In genomic region chr7:70602135-70602534, GRCh38 we compare ENCODE assay signal across 28 cellular contexts.
"Had no signal": no experiment of that assay in that cellular context is flagged by ENCODE, and none has a peak within 500 bp of the region (broad histone marks: within the 10 kb centered on the region; RNA-seq: fewer than 3 reads in every experiment).

No MANE protein-coding gene starts in this region.

- H3K9ac ChIP-seq: neural progenitor cell had no signal

- H3K27ac Mint-ChIP-seq: dendritic cell treated with granulocyte-macrophage colony-stimulating factor and Interleukin-4, amounts not matched to agents 40 ng/mL and 50 ng/mL, for 4 days; endodermal cell; memory B cell; natural killer cell treated with Interleukin-12 subunit alpha and Interleukin-12 subunit beta and Interleukin-15 and Interleukin-18, amount 100 ng/mL, for 72 hours; neural progenitor cell; stimulated activated memory B cell treated with anti-CD40 and anti-IgM and Interleukin-4, amounts not matched to agents 10 μg/mL and 1 μg/mL and 100 μg/mL, for 72 hours; type B pancreatic cell had no signal

- H3K36me3 ChIP-seq: colonic mucosa, gastroesophageal sphincter, heart left ventricle, neural progenitor cell, prostate gland, right atrium auricular region, tibial artery had no signal

- H3K27me3 ChIP-seq: colonic mucosa, gastroesophageal sphincter, heart left ventricle, right atrium auricular region, sigmoid colon, testis had no signal

- H3K4me1 Mint-ChIP-seq: memory B cell; stimulated activated memory B cell treated with anti-CD40 and anti-IgM and Interleukin-4, amounts not matched to agents 10 μg/mL and 1 μg/mL and 100 μg/mL, for 72 hours had no signal

- H3K4me3 ChIP-seq: colonic mucosa, gastroesophageal sphincter, heart left ventricle, lung, neural progenitor cell, prostate gland, right atrium auricular region, sigmoid colon, spleen, testis, tibial artery had no signal

- H3K9me3 ChIP-seq: colonic mucosa, prostate gland, sigmoid colon, testis had no signal

- H3K4me1 ChIP-seq: colonic mucosa, gastroesophageal sphincter, heart left ventricle, prostate gland, right atrium auricular region, sigmoid colon, spleen, testis, tibial artery had no signal

- DNase-seq: colonic mucosa; effector CD8-positive, alpha-beta T cell; endodermal cell; foreskin keratinocyte; heart left ventricle; hippocampal formation; left cardiac atrium; left ventricle myocardium superior; naive B cell; sigmoid colon; spleen; stimulated activated CD4-positive, alpha-beta T cell treated with anti-CD3 and anti-CD28 coated beads, Interleukin-4, amount 100 ng/mL, for 4 hours; stimulated activated naive CD8-positive, alpha-beta T cell treated with anti-CD3 and anti-CD28 coated beads, Interleukin-15, Interleukin-2, amounts not matched to agents 100 U/mL and 50 U/mL, for 24 hours; substantia nigra; testis; tibial artery had no signal

- H3K27me3 Mint-ChIP-seq: memory B cell; naive B cell; stimulated activated memory B cell treated with anti-CD40 and anti-IgM and Interleukin-4, amounts not matched to agents 10 μg/mL and 1 μg/mL and 100 μg/mL, for 72 hours had no signal

- H3K4me3 Mint-ChIP-seq: dendritic cell treated with granulocyte-macrophage colony-stimulating factor and Interleukin-4, amounts not matched to agents 40 ng/mL and 50 ng/mL, for 4 days; endodermal cell; memory B cell; naive B cell; natural killer cell treated with Interleukin-12 subunit alpha and Interleukin-12 subunit beta and Interleukin-15 and Interleukin-18, amount 100 ng/mL, for 72 hours; neural progenitor cell; stimulated activated memory B cell treated with anti-CD40 and anti-IgM and Interleukin-4, amounts not matched to agents 10 μg/mL and 1 μg/mL and 100 μg/mL, for 72 hours; type B pancreatic cell had no signal

- ATAC-seq: esophagus mucosa; foreskin keratinocyte; gastroesophageal sphincter; heart left ventricle; left cardiac atrium; left ventricle myocardium superior; natural killer cell treated with Interleukin-12 subunit alpha and Interleukin-12 subunit beta and Interleukin-15 and Interleukin-18, amount 100 ng/mL, for 72 hours; stimulated activated memory B cell treated with anti-CD40 and anti-IgM and Interleukin-4, amounts not matched to agents 10 μg/mL and 1 μg/mL and 100 μg/mL, for 72 hours; stimulated activated naive CD8-positive, alpha-beta T cell treated with anti-CD3 and anti-CD28 coated beads, Interleukin-15, Interleukin-2, amounts not matched to agents 100 U/mL and 50 U/mL, for 24 hours had no signal

- H3K4me2 ChIP-seq: neural progenitor cell had no signal

- H3K27ac ChIP-seq: colonic mucosa, epithelial cell of prostate, foreskin keratinocyte, gastroesophageal sphincter, heart left ventricle, neural progenitor cell, prostate gland, right atrium auricular region, sigmoid colon, spleen, testis, tibial artery had no signal
